In the genomic region with DNA sequence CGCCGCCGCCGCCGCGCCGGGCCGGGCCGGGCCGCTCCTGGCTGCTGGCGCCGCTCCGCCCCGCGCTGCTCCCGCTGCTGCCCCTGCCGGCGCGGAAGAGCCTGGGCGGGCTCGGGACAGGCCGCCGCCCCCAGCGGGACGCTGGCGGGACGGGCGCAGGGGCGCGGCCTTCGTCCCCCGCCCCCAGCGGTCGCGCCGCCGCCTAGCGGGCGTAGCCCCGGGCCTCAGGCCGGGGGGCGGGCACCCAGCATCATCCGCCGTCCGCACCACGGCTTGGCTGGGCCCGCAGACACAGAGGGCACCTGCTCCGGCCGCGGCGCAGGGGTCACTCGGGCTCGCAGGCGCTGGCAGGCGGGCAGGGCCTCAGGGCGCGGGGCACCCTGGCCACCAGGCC, we compare ENCODE assay signal across 8 cellular contexts. TPM values are rescaled to one million over a fixed set of nuclear protein-coding genes. Genes with fewer than 3 reads are reported as not detected.
DNase-seq lines count a peak whose midpoint lies in the region; ATAC-seq and TF ChIP-seq lines count a peak whose summit lies in the region.

Gene AMFR, minus strand, starts transcription at position 107 of the 394 bp plus-strand sequence. CDS start 218 bp downstream, outside the sequence.

- no peak for TF ChIP-seq RAD21 in neural cell (conservative IDR thresholded peaks at IDR 0.05)

- peak; percentile 80 for ATAC-seq in HG03439 (IDR thresholded peaks at IDR 0.05; ENCODE audit: unreplicated experiment)

- H3K36me3 ChIP-seq in neural cell (ENCODE audit: insufficient read depth, low read length) (no peaks in the 10 kb centered on the region), stomach smooth muscle (ENCODE audit: control insufficient read depth in 2 of 2, insufficient read depth in 2 of 2, low read length in 2 of 2) (peaks cover 2 to 3% of the 10 kb centered on the region in 2 donors)

- H3K4me2 ChIP-seq in neural cell (ENCODE audit: low read length): peak within 1 kb of the TSS; percentile 64

- peak; percentile 83 for DNase-seq in COLO668 (lab: John Stamatoyannopoulos, UW; ENCODE audit: unreplicated experiment)
- DNase-seq in GM19240 (ENCODE audit: insufficient read length, low spot score): peak; percentile 55
- DNase-seq in RKO (ENCODE audit: low spot score): peak; percentile 86
- peak; percentile 90 for DNase-seq in activated effector memory CD4-positive, alpha-beta T cell treated with anti-CD3 and anti-CD28 coated beads, Interleukin-2, amount 50 U/mL, for 16 hours
- peak; percentile 81 for DNase-seq in fibroblast of villous mesenchyme (ENCODE audit: low read depth)

- peaks cover 28% of the 10 kb centered on the region for H3K79me2 ChIP-seq in neural cell (replicated peaks; ENCODE audit: insufficient read depth, low read length)

- peaks cover 5% of the 10 kb centered on the region for H4K20me1 ChIP-seq in neural cell (ENCODE audit: insufficient read depth)

- no peak within 1 kb of the TSS for H2AFZ ChIP-seq in neural cell (ENCODE audit: low read depth, low read length)

- no peak for TF ChIP-seq EP300 in neural cell (conservative IDR thresholded peaks at IDR 0.05; ENCODE audit: poor library complexity, severe bottlenecking)

- H3K9me3 ChIP-seq in neural cell (ENCODE audit: low read length) (no peaks in the 10 kb centered on the region), stomach smooth muscle (ENCODE audit: control insufficient read depth in 2 of 2, low read length in 2 of 2) (no peaks in the 10 kb centered on the region)

- H3K4me3 ChIP-seq in fibroblast of villous mesenchyme (ENCODE audit: low read depth, low read length): peak within 1 kb of the TSS; percentile 80
- H3K4me3 ChIP-seq in neural cell (ENCODE audit: low read length): peak within 1 kb of the TSS; percentile 67
- peak within 1 kb of the TSS; percentile 79 to 80 for H3K4me3 ChIP-seq in stomach smooth muscle (ENCODE audit: low read length in 2 of 2)

- H3K27me3 ChIP-seq in neural cell (ENCODE audit: insufficient read depth, low read depth, low read length) (no peaks in the 10 kb centered on the region), stomach smooth muscle (ENCODE audit: control insufficient read depth in 1 of 2, insufficient read depth in 2 of 2, low read length in 2 of 2) (no peaks in the 10 kb centered on the region)

- no peaks in the 10 kb centered on the region for H3K9me2 ChIP-seq in neural cell (ENCODE audit: insufficient read depth, low read length)

- peak within 1 kb of the TSS; percentile 80 for H3K9ac ChIP-seq in neural cell (ENCODE audit: low read length)
- peak within 1 kb of the TSS; percentile 76 to 87 for H3K9ac ChIP-seq in stomach smooth muscle (ENCODE audit: low read length in 2 of 2)

- H3K27ac ChIP-seq in neural cell (ENCODE audit: low read length): peak within 1 kb of the TSS; percentile 33
- peak within 1 kb of the TSS; percentile 75 for H3K27ac ChIP-seq in stomach smooth muscle (ENCODE audit: low read length)

- peaks cover 17% of the 10 kb centered on the region for H3K4me1 ChIP-seq in stomach smooth muscle (ENCODE audit: control insufficient read depth, insufficient read depth, low read length)

- no peaks in the 10 kb centered on the region for H3F3A ChIP-seq in neural cell (ENCODE audit: insufficient read depth, low read length, poor library complexity, severe bottlenecking)

- TF ChIP-seq CTCF in fibroblast of villous mesenchyme (IDR thresholded peaks at IDR 0.05; ENCODE audit: insufficient read depth, low read depth, low read length): peak; percentile 26
- TF ChIP-seq CTCF in neural cell (IDR thresholded peaks at IDR 0.05; ENCODE audit: poor library complexity, severe bottlenecking): peak; percentile 55

TF ChIP-seq in neural cell, 6 proteins besides CTCF, POLR2A, EP300 and RAD21:
- TF ChIP-seq EZH2 (IDR thresholded peaks at IDR 0.05; ENCODE audit: borderline replicate concordance, insufficient read depth, low read length, poor library complexity, severe bottlenecking) (no peak), POLR2AphosphoS5 (IDR thresholded peaks at IDR 0.05) (peak; percentile 16), MXI1 (conservative IDR thresholded peaks at IDR 0.05; ENCODE audit: poor library complexity, severe bottlenecking) (no peak), TAF1 (IDR thresholded peaks at IDR 0.05; ENCODE audit: low read depth) (no peak), SMC3 (conservative IDR thresholded peaks at IDR 0.05; ENCODE audit: poor library complexity) (no peak)

RNA-seq across cellular contexts. Expression of gene AMFR, which starts in this region (rescaled TPM):
- 244 and 302 TPM in 2 replicates for total RNA-seq in fibroblast of villous mesenchyme
- polyA plus RNA-seq in neural cell: 101 and 103 TPM in 2 replicates
- 144 and 168 TPM in 2 replicates for polyA minus RNA-seq in neural cell

Comparison
In these comparisons a context has a peak if more than half of its experiments do, and no peak if none do; other contexts are left out.
1. Peak in every context shown above with its lines: DNase-seq, ATAC-seq, H3K4me3 ChIP-seq and H3K27ac ChIP-seq.